In genomic region chr10:43584051-43584450, GRCh38 we compare ENCODE assay signal across 8 cellular contexts. TPM values are rescaled to one million over a fixed set of nuclear protein-coding genes. Genes with fewer than 3 reads are reported as not detected.
"Had no signal": no experiment of that assay in that cellular context is flagged by ENCODE, and none has a peak within 500 bp of the region (broad histone marks: within the 10 kb centered on the region; RNA-seq: fewer than 3 reads in every experiment).

No MANE protein-coding gene starts in this region.

- DNase-seq: GM23248, GOT3, H9, HCEC 1CT, KBM-7 had no signal

- H3K27ac ChIP-seq: GM23248, HL-60 had no signal

- H3K4me3 ChIP-seq: GM23248 had no signal

- FAIRE-seq: H54, HepG2 had no signal

RNA-seq across cellular contexts. Expression of gene ZNF239, which starts 9.6 kb away (rescaled TPM):
- total RNA-seq: HepG2 had no signal
